In the genomic region with DNA sequence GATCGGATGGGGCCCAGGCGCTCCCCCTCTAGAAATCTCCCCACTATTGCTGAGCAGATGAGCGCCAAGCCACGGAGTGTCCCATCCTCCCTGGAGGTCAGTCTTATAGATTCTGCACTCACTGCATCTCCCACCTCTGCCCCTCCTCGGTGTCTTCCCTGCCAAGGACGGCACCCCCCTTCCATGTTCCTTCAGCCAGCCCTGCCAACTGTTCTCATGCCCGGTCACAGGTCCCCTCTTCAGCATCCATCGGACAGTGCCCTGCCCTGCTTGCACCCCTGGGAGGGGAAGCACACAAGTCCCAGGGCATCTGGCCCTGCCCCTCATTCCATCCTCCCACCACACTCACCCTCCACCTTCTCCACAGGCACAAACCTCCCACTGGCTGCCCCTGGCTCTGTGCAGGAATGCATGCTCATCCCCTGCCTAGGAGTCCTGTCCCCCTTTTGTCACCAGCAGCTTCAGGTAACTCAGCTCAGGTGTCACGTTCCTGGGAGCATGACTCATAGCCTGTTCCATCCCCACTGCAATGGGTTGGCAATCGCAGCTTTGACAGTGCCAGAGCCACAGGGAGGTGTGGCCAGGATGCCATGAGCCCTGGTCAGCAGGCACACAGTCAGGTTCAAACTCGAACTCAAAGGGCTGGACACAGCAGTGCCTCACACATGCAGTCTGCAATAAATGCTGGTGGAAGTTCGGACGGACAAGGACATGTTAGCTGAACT, we compare ENCODE assay signal across 20 cellular contexts.
DNase-seq lines count a peak whose midpoint lies in the region; ATAC-seq and TF ChIP-seq lines count a peak whose summit lies in the region.
"Had no signal": no experiment of that assay in that cellular context is flagged by ENCODE, and none has a peak within 500 bp of the region (broad histone marks: within the 10 kb centered on the region; RNA-seq: fewer than 3 reads in every experiment).

No MANE protein-coding gene starts in this region.

- H3K27me3 ChIP-seq in left lung = peaks cover 0 to 42% of the 10 kb centered on the region in 2 donors
- H3K27me3 ChIP-seq: SJCRH30 had no signal

- TF ChIP-seq CTCF in Calu3 (IDR thresholded peaks at IDR 0.05; ENCODE audit: unreplicated experiment) (no peak), coronary artery (IDR thresholded peaks at IDR 0.05) (no peak), left lung (IDR thresholded peaks at IDR 0.05) (no peak)

- intact Hi-C loops in Calu3 (cut with micrococcal nuclease; ENCODE audit: unreplicated experiment) (no loop called here), left lung (cut with DNase I) (no loop called here)

- peaks cover 47% of the 10 kb centered on the region for H3K27me3 Mint-ChIP-seq in Calu3 (ENCODE audit: unreplicated experiment)

- no peaks in the 10 kb centered on the region for H3K36me3 ChIP-seq in left lung
- H3K36me3 ChIP-seq: SJCRH30 had no signal

- no peaks in the 10 kb centered on the region for H3K9me3 ChIP-seq in left lung
- H3K9me3 ChIP-seq: SJCRH30 had no signal

- CTCF ChIA-PET in Calu3 (lab: Charles Lee) = no interaction called here

- H3K27ac Mint-ChIP-seq in Calu3 (ENCODE audit: unreplicated experiment) = peak overlapping the region; percentile 28
- H3K27ac Mint-ChIP-seq: CD14-positive monocyte had no signal

- H3K27ac ChIP-seq in coronary artery (no peak overlapping the region), left lung (no peak overlapping the region)
- H3K27ac ChIP-seq: GM23248, SJCRH30 had no signal

- no peaks in the 10 kb centered on the region for H3K36me3 Mint-ChIP-seq in Calu3 (ENCODE audit: insufficient read depth, unreplicated experiment)
- H3K36me3 Mint-ChIP-seq: CD14-positive monocyte had no signal

- no peaks in the 10 kb centered on the region for H3K9me3 Mint-ChIP-seq in Calu3 (ENCODE audit: low read depth, unreplicated experiment)

- H3K4me3 Mint-ChIP-seq in Calu3 (ENCODE audit: low read depth, unreplicated experiment) = no peak overlapping the region
- H3K4me3 Mint-ChIP-seq: CD14-positive monocyte had no signal

- H3K4me1 ChIP-seq in left lung = no peaks in the 10 kb centered on the region
- H3K4me1 ChIP-seq: SJCRH30 had no signal

- H3K4me3 ChIP-seq in coronary artery = no peak overlapping the region
- no peak overlapping the region for H3K4me3 ChIP-seq in left lung
- H3K4me3 ChIP-seq: GM23248, SJCRH30 had no signal

- DNase-seq in Calu3 = peak; percentile 69
- DNase-seq in HT-29 (ENCODE audit: low spot score) = peak; percentile 22
- DNase-seq in coronary artery (ENCODE audit: low spot score) = peak; percentile 36
- no peak for DNase-seq in left lung
- DNase-seq in HuH-7 (ENCODE audit: low spot score) = no peak
- no peak for DNase-seq in stimulated activated CD4-positive, alpha-beta T cell treated with anti-CD3 and anti-CD28 coated beads, Interleukin-4, amount 100 ng/mL, for 4 hours
- DNase-seq: AML-193; GM23248; KBM-7; NCI-H1092; NCI-H146; NCI-H2081 treated with DMSO at 0.1 percent for 48 hours; NCI-H226; NCI-H69; NK-92 treated with Interleukin-12 subunit alpha and Interleukin-12 subunit beta, amount 100 ng/mL, for 24 hours; RPMI8226; SJCRH30 had no signal

- ATAC-seq in left lung (peak; percentile 39), GM21737 (IDR thresholded peaks at IDR 0.05; ENCODE audit: unreplicated experiment) (no peak), HG02623 (IDR thresholded peaks at IDR 0.05; ENCODE audit: unreplicated experiment) (no peak)

- H3K4me1 Mint-ChIP-seq in Calu3 (ENCODE audit: low read depth, unreplicated experiment) = peaks cover 10% of the 10 kb centered on the region
- H3K4me1 Mint-ChIP-seq: CD14-positive monocyte had no signal

- no TSS peak for BruUV-seq in Calu3 (replicated peaks; lab: Mats Ljungman, UMichigan)

Comparison
In these comparisons a context has a peak if more than half of its experiments do, and no peak if none do; other contexts are left out.
1. DNase-seq: peak in Calu3 (single experiment), HT-29 (single experiment) and coronary artery (single experiment); none in left lung (0 of 2), HuH-7 (single experiment) and stimulated activated CD4-positive, alpha-beta T cell treated with anti-CD3 and anti-CD28 coated beads, Interleukin-4, amount 100 ng/mL, for 4 hours (0 of 2).